ENCODE assay signal across 9 cellular contexts in genomic region chr1:18686540-18686939, GRCh38. TPM values are rescaled to one million over a fixed set of nuclear protein-coding genes. Genes with fewer than 3 reads are reported as not detected.
"Had no signal": no experiment of that assay in that cellular context is flagged by ENCODE, and none has a peak within 500 bp of the region (broad histone marks: within the 10 kb centered on the region; RNA-seq: fewer than 3 reads in every experiment).

No MANE protein-coding gene starts in this region.

- H3K27ac ChIP-seq: HL-60 had no signal

- H2AFZ ChIP-seq: GM23338 had no signal

- H3K4me3 Mint-ChIP-seq: GM23338, H9, IgD-negative memory B cell had no signal

- H3K4me1 Mint-ChIP-seq: IgD-negative memory B cell had no signal

- H3K4me2 ChIP-seq: GM23338 had no signal

- ATAC-seq: GM23338, HepG2 had no signal

- H3K4me3 ChIP-seq: GM23338 had no signal

- H3K27ac Mint-ChIP-seq: GM23338, H9, IgD-negative memory B cell had no signal

- H3K9me3 Mint-ChIP-seq: GM23338, H9 had no signal

- DNase-seq: H9, HCEC 1CT, KBM-7 had no signal

RNA-seq across cellular contexts. Expression of gene PAX7, which starts 55.9 kb away (rescaled TPM):
- total RNA-seq: H1, HepG2, HT1080 had no signal
- polyA plus RNA-seq: GM23338, H1, HepG2, IgD-negative memory B cell had no signal
